ENCODE assay signal across 35 cellular contexts in genomic region chr10:714214-714613, GRCh38.
"Had no signal": no experiment of that assay in that cellular context is flagged by ENCODE, and none has a peak within 500 bp of the region (broad histone marks: within the 10 kb centered on the region; RNA-seq: fewer than 3 reads in every experiment).

No MANE protein-coding gene starts in this region.

- H3K36me3 ChIP-seq: MG63 had no signal

- DNase-seq: Kasumi-1, MG63, MM.1S, MV-4-11, NCI-H1048, NCI-H1092, NCI-H1105, NCI-H1105 treated with DMSO at 0.1 percent for 48 hours, NCI-H1417, NCI-H1417 treated with DMSO at 0.1 percent for 48 hours, NCI-H1436, NCI-H1436 treated with DMSO at 0.1 percent for 48 hours, NCI-H146, NCI-H1694, NCI-H1694 treated with DMSO at 0.1 percent for 48 hours, NCI-H187, NCI-H187 treated with DMSO at 0.1 percent for 48 hours, NCI-H1930, NCI-H2029, NCI-H2029 treated with DMSO at 0.1 percent for 48 hours, NCI-H2081, NCI-H2081 treated with DMSO at 0.1 percent for 48 hours, NCI-H2107, NCI-H2171, NCI-H2171 treated with DMSO at 0.1 percent for 48 hours, NCI-H2227 treated with DMSO at 0.1 percent for 48 hours, NCI-H226, NCI-H345, NCI-H446, NCI-H446 treated with DMSO at 0.1 percent for 48 hours, NCI-H510A, NCI-H510A treated with DMSO at 0.1 percent for 48 hours, NCI-H524, NCI-H524 treated with DMSO at 0.1 percent for 48 hours, NCI-H526 had no signal

- H3K4me3 ChIP-seq: MG63 had no signal
